Comparison of ENCODE assay signal across 24 cellular contexts in genomic region chr7:121634356-121634755, GRCh38.
"Had no signal": no experiment of that assay in that cellular context is flagged by ENCODE, and none has a peak within 500 bp of the region (broad histone marks: within the 10 kb centered on the region; RNA-seq: fewer than 3 reads in every experiment).

No MANE protein-coding gene starts in this region.

- H3K27ac ChIP-seq: cardiac muscle cell, esophagus muscularis mucosa, heart right ventricle, psoas muscle, skin epidermis, vagina had no signal

- H3K27me3 Mint-ChIP-seq: activated CD4-positive, alpha-beta memory T cell treated with anti-CD3 and anti-CD28 coated beads, Interleukin-2, amount 10 ng/mL, durations not matched to agents 7 days and 5 days; activated CD8-positive, alpha-beta memory T cell treated with anti-CD3 and anti-CD28 coated beads, Interleukin-2, amount 10 ng/mL, durations not matched to agents 7 days and 5 days; dendritic cell treated with granulocyte-macrophage colony-stimulating factor and Interleukin-4, amounts not matched to agents 40 ng/mL and 50 ng/mL, for 4 days; memory B cell; stimulated activated naive CD8-positive, alpha-beta T cell treated with anti-CD3 and anti-CD28 coated beads, Interleukin-15, amount 100 ng/mL, for 72 hours had no signal

- H3K27ac Mint-ChIP-seq: activated B cell treated with CpG ODN at 0.5 μM for 24 hours; activated CD4-positive, alpha-beta memory T cell treated with anti-CD3 and anti-CD28 coated beads, Interleukin-2, amount 10 ng/mL, durations not matched to agents 7 days and 5 days; activated CD8-positive, alpha-beta memory T cell treated with anti-CD3 and anti-CD28 coated beads, Interleukin-2, amount 10 ng/mL, durations not matched to agents 7 days and 5 days; activated naive CD8-positive, alpha-beta T cell; dendritic cell treated with granulocyte-macrophage colony-stimulating factor and Interleukin-4, amounts not matched to agents 40 ng/mL and 50 ng/mL, for 4 days; immature natural killer cell; memory B cell; naive B cell; stimulated activated naive CD8-positive, alpha-beta T cell treated with anti-CD3 and anti-CD28 coated beads, Interleukin-15, amount 100 ng/mL, for 72 hours had no signal

- H3K4me1 ChIP-seq: esophagus muscularis mucosa, heart right ventricle, psoas muscle, vagina had no signal

- H3K4me1 Mint-ChIP-seq: activated B cell treated with CpG ODN at 0.5 μM for 24 hours; activated CD4-positive, alpha-beta memory T cell treated with anti-CD3 and anti-CD28 coated beads, Interleukin-2, amount 10 ng/mL, durations not matched to agents 7 days and 5 days; activated CD8-positive, alpha-beta memory T cell treated with anti-CD3 and anti-CD28 coated beads, Interleukin-2, amount 10 ng/mL, durations not matched to agents 7 days and 5 days; immature natural killer cell; memory B cell; naive B cell; stimulated activated naive CD8-positive, alpha-beta T cell treated with anti-CD3 and anti-CD28 coated beads, Interleukin-15, amount 100 ng/mL, for 72 hours had no signal

- DNase-seq: activated B cell treated with CpG ODN at 0.5 μM for 24 hours; activated CD4-positive, alpha-beta memory T cell treated with anti-CD3 and anti-CD28 coated beads, Interleukin-2, amount 10 ng/mL, durations not matched to agents 7 days and 5 days; activated CD4-positive, alpha-beta T cell treated with anti-CD3 and anti-CD28 coated beads for 4 hours; activated CD8-positive, alpha-beta memory T cell treated with anti-CD3 and anti-CD28 coated beads, Interleukin-2, amount 10 ng/mL, durations not matched to agents 7 days and 5 days; effector CD8-positive, alpha-beta T cell; heart right ventricle; immature natural killer cell; left ventricle myocardium superior; mucosa of descending colon; naive B cell; psoas muscle; right cardiac atrium; stimulated activated CD4-positive, alpha-beta T cell treated with anti-CD3 and anti-CD28 coated beads, Interleukin-15, amount 100 ng/mL, for 24 hours; stimulated activated CD4-positive, alpha-beta T cell treated with anti-CD3 and anti-CD28 coated beads, Interleukin-2, amount 100 ng/mL, for 48 hours; stimulated activated naive CD8-positive, alpha-beta T cell treated with anti-CD3 and anti-CD28 coated beads, Interleukin-15, amount 100 ng/mL, for 72 hours; trophoblast cell had no signal

- H3K36me3 ChIP-seq: cardiac muscle cell, esophagus muscularis mucosa, heart right ventricle, vagina had no signal

- H3K4me3 Mint-ChIP-seq: activated B cell treated with CpG ODN at 0.5 μM for 24 hours; activated CD4-positive, alpha-beta memory T cell treated with anti-CD3 and anti-CD28 coated beads, Interleukin-2, amount 10 ng/mL, durations not matched to agents 7 days and 5 days; activated CD8-positive, alpha-beta memory T cell treated with anti-CD3 and anti-CD28 coated beads, Interleukin-2, amount 10 ng/mL, durations not matched to agents 7 days and 5 days; activated naive CD8-positive, alpha-beta T cell; dendritic cell treated with granulocyte-macrophage colony-stimulating factor and Interleukin-4, amounts not matched to agents 40 ng/mL and 50 ng/mL, for 4 days; immature natural killer cell; memory B cell; naive B cell; neural crest cell; stimulated activated naive CD8-positive, alpha-beta T cell treated with anti-CD3 and anti-CD28 coated beads, Interleukin-15, amount 100 ng/mL, for 72 hours had no signal

- H3K9me3 Mint-ChIP-seq: activated B cell treated with CpG ODN at 0.5 μM for 24 hours; activated CD4-positive, alpha-beta memory T cell treated with anti-CD3 and anti-CD28 coated beads, Interleukin-2, amount 10 ng/mL, durations not matched to agents 7 days and 5 days; dendritic cell treated with granulocyte-macrophage colony-stimulating factor and Interleukin-4, amounts not matched to agents 40 ng/mL and 50 ng/mL, for 4 days; immature natural killer cell; memory B cell; naive B cell; stimulated activated naive CD8-positive, alpha-beta T cell treated with anti-CD3 and anti-CD28 coated beads, Interleukin-15, amount 100 ng/mL, for 72 hours had no signal

- H3K27me3 ChIP-seq: cardiac muscle cell, esophagus muscularis mucosa, heart right ventricle, vagina had no signal

- H3K36me3 Mint-ChIP-seq: activated CD8-positive, alpha-beta memory T cell treated with anti-CD3 and anti-CD28 coated beads, Interleukin-2, amount 10 ng/mL, durations not matched to agents 7 days and 5 days; activated naive CD8-positive, alpha-beta T cell; immature natural killer cell; memory B cell; naive B cell had no signal

- H3K9me3 ChIP-seq: esophagus muscularis mucosa, heart right ventricle, mucosa of descending colon, psoas muscle, vagina had no signal

- ATAC-seq: activated CD8-positive, alpha-beta memory T cell treated with anti-CD3 and anti-CD28 coated beads, Interleukin-2, amount 10 ng/mL, durations not matched to agents 7 days and 5 days; heart right ventricle; left ventricle myocardium superior; mucosa of descending colon; psoas muscle; right cardiac atrium; stimulated activated naive CD8-positive, alpha-beta T cell treated with anti-CD3 and anti-CD28 coated beads, Interleukin-15, amount 100 ng/mL, for 72 hours had no signal

- H3K4me3 ChIP-seq: cardiac muscle cell, esophagus muscularis mucosa, heart right ventricle, mucosa of descending colon, psoas muscle, skin epidermis, vagina had no signal
